ENCODE assay signal across 1 cellular context in genomic region chr16:70680495-70681381, GRCh38.
A peak's percentile ranks its signal among the peaks of the same experiment; 100 is the strongest.
TF ChIP-seq lines count a peak whose summit lies in the region.

No MANE protein-coding gene starts in this region.

TF ChIP-seq in H1, 55 proteins besides CTCF, POLR2A, EP300 and RAD21:
- TF ChIP-seq EGR1 (IDR thresholded peaks at IDR 0.05; ENCODE audit: borderline replicate concordance, low read depth, low read length) (no peak), TCF12 (IDR thresholded peaks at IDR 0.05; ENCODE audit: low read depth, low read length) (no peak), KDM1A (IDR thresholded peaks at IDR 0.05; ENCODE audit: borderline replicate concordance, low read length) (peak; percentile 91; the same call in 1 of the 2 replicates), HDAC2 (IDR thresholded peaks at IDR 0.05; ENCODE audit: borderline replicate concordance in 1 of 2, low read depth in 2 of 2, low read length in 2 of 2) (peak in 1 of 2 experiments; percentile 67; a peak in 1 of 4 replicates)
TF ChIP-seq in H1: peak in this region for 2.
